In genomic region chr7:2309889-2310331, GRCh38 we compare ENCODE assay signal across 9 cellular contexts.
A peak's percentile ranks its signal among the peaks of the same experiment; 100 is the strongest.
DNase-seq lines count a peak whose midpoint lies in the region; ATAC-seq lines count a peak whose summit lies in the region.
"Had no signal": no experiment of that assay in that cellular context is flagged by ENCODE, and none has a peak within 500 bp of the region (broad histone marks: within the 10 kb centered on the region; RNA-seq: fewer than 3 reads in every experiment).

No MANE protein-coding gene starts in this region.

- H3K9me3 Mint-ChIP-seq in stimulated activated memory B cell treated with anti-CD40 and anti-IgM and Interleukin-4, amounts not matched to agents 10 μg/mL and 1 μg/mL and 100 μg/mL, for 72 hours: no peaks in the 10 kb centered on the region
- H3K9me3 Mint-ChIP-seq: T-cell had no signal

- H3K4me1 Mint-ChIP-seq in stimulated activated memory B cell treated with anti-CD40 and anti-IgM and Interleukin-4, amounts not matched to agents 10 μg/mL and 1 μg/mL and 100 μg/mL, for 72 hours: peaks cover 40% of the 10 kb centered on the region

- H3K36me3 Mint-ChIP-seq in stimulated activated memory B cell treated with anti-CD40 and anti-IgM and Interleukin-4, amounts not matched to agents 10 μg/mL and 1 μg/mL and 100 μg/mL, for 72 hours: peaks cover 54% of the 10 kb centered on the region

- no peak for ATAC-seq in stimulated activated memory B cell treated with anti-CD40 and anti-IgM and Interleukin-4, amounts not matched to agents 10 μg/mL and 1 μg/mL and 100 μg/mL, for 72 hours
- ATAC-seq: T-cell had no signal

- H3K27me3 Mint-ChIP-seq in stimulated activated memory B cell treated with anti-CD40 and anti-IgM and Interleukin-4, amounts not matched to agents 10 μg/mL and 1 μg/mL and 100 μg/mL, for 72 hours: no peaks in the 10 kb centered on the region
- H3K27me3 Mint-ChIP-seq: T-cell had no signal

- H3K27ac Mint-ChIP-seq in stimulated activated memory B cell treated with anti-CD40 and anti-IgM and Interleukin-4, amounts not matched to agents 10 μg/mL and 1 μg/mL and 100 μg/mL, for 72 hours: no peak overlapping the region
- H3K27ac Mint-ChIP-seq: T-cell had no signal

- H3K4me3 Mint-ChIP-seq in stimulated activated memory B cell treated with anti-CD40 and anti-IgM and Interleukin-4, amounts not matched to agents 10 μg/mL and 1 μg/mL and 100 μg/mL, for 72 hours: peak overlapping the region; percentile 60
- H3K4me3 Mint-ChIP-seq: T-cell had no signal

- DNase-seq in HK-2 (ENCODE audit: unreplicated experiment) (peak; percentile 85), amniotic stem cell (lab: John Stamatoyannopoulos, UW) (peak; percentile 10), iPS-NIHi7 (ENCODE audit: extremely low spot score) (peak; percentile 73), C1 segment of cervical spinal cord (lab: John Stamatoyannopoulos, UW) (no peak), inferior parietal cortex (ENCODE audit: extremely low spot score) (no peak)
- no peak for DNase-seq in activated CD4-positive, alpha-beta T cell treated with anti-CD3 and anti-CD28 coated beads for 48 hours
- DNase-seq: NCI-H2029, T-cell had no signal

Comparison
In these comparisons a context has a peak if more than half of its experiments do, and no peak if none do; other contexts are left out.
1. DNase-seq: peak in HK-2 (single experiment), amniotic stem cell (single experiment) and iPS-NIHi7 (single experiment); none in C1 segment of cervical spinal cord (0 of 14), activated CD4-positive, alpha-beta T cell treated with anti-CD3 and anti-CD28 coated beads for 48 hours (single experiment) and inferior parietal cortex (single experiment).